Comparison of ENCODE assay signal across 20 cellular contexts in genomic region chr15:92166751-92167412, GRCh38.
DNase-seq lines count a peak whose midpoint lies in the region; ATAC-seq and TF ChIP-seq lines count a peak whose summit lies in the region.
"Had no signal": no experiment of that assay in that cellular context is flagged by ENCODE, and none has a peak within 500 bp of the region (broad histone marks: within the 10 kb centered on the region; RNA-seq: fewer than 3 reads in every experiment).

No MANE protein-coding gene starts in this region.

- no peak overlapping the region for H2BK5ac ChIP-seq in mesendoderm (ENCODE audit: low read length)

- TF ChIP-seq RAD21 in liver (IDR thresholded peaks at IDR 0.05): no peak

- H3K23ac ChIP-seq in mesendoderm (ENCODE audit: low read length): no peak overlapping the region

- no peak overlapping the region for H3K4me3 ChIP-seq in liver (ENCODE audit: low read depth in 1 of 3, low read length in 3 of 3)
- no peak overlapping the region for H3K4me3 ChIP-seq in right lobe of liver
- no peak overlapping the region for H3K4me3 ChIP-seq in epithelial cell of esophagus (ENCODE audit: low read length)
- no peak overlapping the region for H3K4me3 ChIP-seq in mesendoderm (ENCODE audit: low read length)
- H3K4me3 ChIP-seq in aorta (ENCODE audit: low read length in 2 of 2): no peak overlapping the region
- H3K4me3 ChIP-seq: SJCRH30 had no signal

- ATAC-seq in right lobe of liver (no peak), aorta (ENCODE audit: low FRiP score) (peak; percentile 11)
- ATAC-seq: activated CD8-positive, alpha-beta T cell treated with anti-CD3 and anti-CD28 coated beads for 36 hours; PC-3; stimulated activated memory B cell treated with anti-CD40 and anti-IgM and Interleukin-4, amounts not matched to agents 10 μg/mL and 1 μg/mL and 100 μg/mL, for 72 hours had no signal

- peak overlapping the region; percentile 22 for H3K18ac ChIP-seq in mesendoderm (ENCODE audit: low read length)

- H3K27me3 ChIP-seq in liver (ENCODE audit: control insufficient read depth in 4 of 4, insufficient read depth in 4 of 4, low read length in 3 of 4): no peaks in the 10 kb centered on the region
- H3K27me3 ChIP-seq in right lobe of liver: no peaks in the 10 kb centered on the region
- H3K27me3 ChIP-seq in mesendoderm (ENCODE audit: insufficient read depth, low read length, poor library complexity): no peaks in the 10 kb centered on the region
- H3K27me3 ChIP-seq in aorta (ENCODE audit: control insufficient read depth in 1 of 2, insufficient read depth in 2 of 2, low read length in 1 of 2): no peaks in the 10 kb centered on the region

- H3K4me1 ChIP-seq in liver (ENCODE audit: control insufficient read depth in 4 of 4, insufficient read depth in 4 of 4, low read length in 3 of 4) (peaks cover 11 to 62% (median 44%) of the 10 kb centered on the region in 4 donors), right lobe of liver (peaks cover 0 to 51% (median 12%) of the 10 kb centered on the region in 4 donors), mesendoderm (ENCODE audit: control insufficient read depth, low read depth, low read length) (peaks cover 6% of the 10 kb centered on the region), aorta (ENCODE audit: control insufficient read depth in 1 of 2, insufficient read depth in 2 of 2, low read length in 2 of 2) (no peaks in the 10 kb centered on the region)
- H3K4me1 ChIP-seq: SJCRH30 had no signal

- 91% methylated on average over 8 of the region's 8 CpGs for WGBS in liver
- WGBS in right lobe of liver (ENCODE audit: insufficient coverage, low coverage, low lambda C conversion rate, missing lambda C conversion rate): 92% methylated on average over 8 of the region's 8 CpGs
- WGBS in mesendoderm (ENCODE audit: extremely low coverage, insufficient coverage, low lambda C conversion rate): no CpG with 5 or more reads among the region's 8 CpGs
- WGBS in aorta, 2 donors: 85 to 90% methylated on average over 8 of the region's 8 CpGs

- no peak for TF ChIP-seq CTCF in liver (IDR thresholded peaks at IDR 0.05; ENCODE audit: low read depth, low read length, missing input control)
- TF ChIP-seq CTCF in right lobe of liver (IDR thresholded peaks at IDR 0.05): no peak
- TF ChIP-seq CTCF in epithelial cell of esophagus (IDR thresholded peaks at IDR 0.05; ENCODE audit: insufficient read depth, low read depth, low read length, missing control alignments): no peak

- H3K56ac ChIP-seq in mesendoderm (ENCODE audit: low read length): no peak overlapping the region

- no peak for TF ChIP-seq POLR2A in right lobe of liver (IDR thresholded peaks at IDR 0.05)

- H3K79me1 ChIP-seq in mesendoderm (ENCODE audit: low read length): no peaks in the 10 kb centered on the region

- H4K5ac ChIP-seq in mesendoderm (ENCODE audit: low read length): no peak overlapping the region

- DNase-seq in right lobe of liver (no peak), epithelial cell of esophagus (ENCODE audit: low read depth) (peak; percentile 21), mesendoderm (no peak), aorta (no peak), dedifferentiated amniotic fluid mesenchymal stem cell (ENCODE audit: extremely low spot score) (no peak), activated T-cell treated with anti-CD3 and anti-CD28 coated beads for 4 hours (no peak), NCI-H128 (lab: John Stamatoyannopoulos, UW; ENCODE audit: unreplicated experiment) (no peak)
- DNase-seq: activated CD4-positive, alpha-beta T cell treated with anti-CD3 and anti-CD28 coated beads for 1 hour; activated CD8-positive, alpha-beta T cell treated with anti-CD3 and anti-CD28 coated beads for 36 hours; activated gamma-delta T cell; IMR-90; NCI-H1092 treated with DMSO at 0.1 percent for 48 hours; NCI-H2081; NCI-H510A; PC-3; SJCRH30; stimulated activated CD4-positive, alpha-beta T cell treated with anti-CD3 and anti-CD28 coated beads, Interleukin-2, amount 100 ng/mL, for 48 hours; T-helper 1 cell had no signal

- no peak overlapping the region for H4K8ac ChIP-seq in mesendoderm (ENCODE audit: low read depth, low read length)

- no peak overlapping the region for H3K4ac ChIP-seq in mesendoderm (ENCODE audit: low read depth, low read length)

- peak overlapping the region; percentile 22 to 26 for H3K27ac ChIP-seq in liver (ENCODE audit: low read depth in 1 of 2, low read length in 2 of 2)
- peak overlapping the region in 1 of 3 donors; percentile 48 for H3K27ac ChIP-seq in right lobe of liver
- H3K27ac ChIP-seq in mesendoderm (ENCODE audit: low read depth, low read length): no peak overlapping the region
- H3K27ac ChIP-seq in aorta (ENCODE audit: low read depth in 1 of 2, low read length in 2 of 2): no peak overlapping the region
- H3K27ac ChIP-seq: SJCRH30 had no signal

- H3K9ac ChIP-seq in liver (ENCODE audit: low read depth in 1 of 2, low read length in 2 of 2) (no peak overlapping the region), mesendoderm (ENCODE audit: low read length) (no peak overlapping the region)

- no peak overlapping the region for H2BK120ac ChIP-seq in mesendoderm (ENCODE audit: low read depth, low read length)

- H3K79me2 ChIP-seq in mesendoderm (ENCODE audit: control insufficient read depth, insufficient read depth, low read length): no peaks in the 10 kb centered on the region

- H3K36me3 ChIP-seq in liver (ENCODE audit: control insufficient read depth in 4 of 4, insufficient read depth in 3 of 4, low read depth in 1 of 4, low read length in 3 of 4) (no peaks in the 10 kb centered on the region), right lobe of liver (no peaks in the 10 kb centered on the region), mesendoderm (ENCODE audit: control insufficient read depth, insufficient read depth, low read length) (no peaks in the 10 kb centered on the region), aorta (ENCODE audit: control insufficient read depth in 1 of 2, insufficient read depth in 2 of 2, low read length in 1 of 2) (no peaks in the 10 kb centered on the region)
- H3K36me3 ChIP-seq: SJCRH30 had no signal

- no peak overlapping the region for H2AK5ac ChIP-seq in mesendoderm (ENCODE audit: low read length)

- H3K9me3 ChIP-seq in liver (ENCODE audit: control insufficient read depth in 4 of 4, low read length in 3 of 4): no peaks in the 10 kb centered on the region
- H3K9me3 ChIP-seq in right lobe of liver: no peaks in the 10 kb centered on the region
- H3K9me3 ChIP-seq in aorta (ENCODE audit: control insufficient read depth, low read length): no peaks in the 10 kb centered on the region
- H3K9me3 ChIP-seq: SJCRH30 had no signal

- no peak overlapping the region for H3K4me2 ChIP-seq in mesendoderm (ENCODE audit: low read length)

- no peak overlapping the region for H2BK15ac ChIP-seq in mesendoderm (replicated peaks; ENCODE audit: low read depth)

- intact Hi-C loops in right lobe of liver (cut with DNase I) (no loop called here), aorta (cut with DNase I) (no loop called here)

TF ChIP-seq in liver, 16 proteins besides CTCF, POLR2A, EP300 and RAD21:
- TF ChIP-seq SP1 (IDR thresholded peaks at IDR 0.05): no peak

Comparison
In these comparisons a context has a peak if more than half of its experiments do, and no peak if none do; other contexts are left out.
1. H3K27ac ChIP-seq: peak in liver (2 of 2); none in mesendoderm (single experiment) and aorta (0 of 2).